ENCODE assay signal across 15 cellular contexts in genomic region chr10:37758074-37758473, GRCh38.
DNase-seq lines count a peak whose midpoint lies in the region; TF ChIP-seq lines count a peak whose summit lies in the region.
"Had no signal": no experiment of that assay in that cellular context is flagged by ENCODE, and none has a peak within 500 bp of the region (broad histone marks: within the 10 kb centered on the region; RNA-seq: fewer than 3 reads in every experiment).

No MANE protein-coding gene starts in this region.

- H3K9me3 ChIP-seq in DOHH2 (ENCODE audit: control insufficient read depth, insufficient read depth, low read length) (no peaks in the 10 kb centered on the region), OCI-LY3 (ENCODE audit: insufficient read depth, low read length) (no peaks in the 10 kb centered on the region), osteoblast (ENCODE audit: low read depth, low read length) (no peaks in the 10 kb centered on the region)
- H3K9me3 ChIP-seq: BE2C, Caco-2, HAP-1 had no signal

- H3K4me1 ChIP-seq in DOHH2 (ENCODE audit: control insufficient read depth, low read length) (no peaks in the 10 kb centered on the region), OCI-LY3 (ENCODE audit: low read length) (no peaks in the 10 kb centered on the region), osteoblast (ENCODE audit: insufficient read depth, low read length) (no peaks in the 10 kb centered on the region)
- H3K4me1 ChIP-seq: BE2C, HAP-1 had no signal

- H3K9me2 ChIP-seq in DOHH2 (replicated peaks; ENCODE audit: control insufficient read depth, low read length), result no peaks in the 10 kb centered on the region

- TF ChIP-seq POLR2A in erythroblast (IDR thresholded peaks at IDR 0.05; ENCODE audit: low read length), result no peak

- H2AFZ ChIP-seq in OCI-LY3 (ENCODE audit: low read depth, low read length) (no peak overlapping the region), osteoblast (ENCODE audit: low read length) (no peak overlapping the region)
- H2AFZ ChIP-seq: GM23248 had no signal

- no peak overlapping the region for H3K27ac ChIP-seq in DOHH2 (ENCODE audit: low read depth, low read length)
- H3K27ac ChIP-seq in OCI-LY3 (ENCODE audit: low read length), result no peak overlapping the region
- no peak overlapping the region for H3K27ac ChIP-seq in osteoblast (ENCODE audit: low read depth, low read length)
- H3K27ac ChIP-seq: GM23248 had no signal

- H3K79me2 ChIP-seq in DOHH2 (ENCODE audit: control insufficient read depth, low read length) (no peaks in the 10 kb centered on the region), OCI-LY3 (ENCODE audit: low read length) (no peaks in the 10 kb centered on the region), osteoblast (ENCODE audit: insufficient read depth, low read length) (no peaks in the 10 kb centered on the region)

- DNase-seq in Kasumi-1 (lab: John Stamatoyannopoulos, UW), result peak; percentile 6 to 14
- DNase-seq in osteoblast (ENCODE audit: insufficient read length, low spot score, missing footprints), result peak; percentile 74
- DNase-seq in germinal center (ENCODE audit: low spot score), result no peak
- DNase-seq in erythroblast (lab: John Stamatoyannopoulos, UW), result no peak
- DNase-seq in anterior cingulate cortex (lab: John Stamatoyannopoulos, UW), result no peak
- DNase-seq: ACHN; BE2C; C1 segment of cervical spinal cord; Caco-2; CD4-positive, alpha-beta T cell; GDM1; GM23248 had no signal

- no peak overlapping the region for H3K4me2 ChIP-seq in DOHH2 (ENCODE audit: low read length)
- no peak overlapping the region for H3K4me2 ChIP-seq in OCI-LY3 (ENCODE audit: low read length)
- no peak overlapping the region for H3K4me2 ChIP-seq in osteoblast (ENCODE audit: insufficient read depth, low read length)

- H4K20me1 ChIP-seq in DOHH2 (ENCODE audit: control insufficient read depth, insufficient read depth, low read depth, low read length) (no peaks in the 10 kb centered on the region), OCI-LY3 (ENCODE audit: insufficient read depth, low read length) (no peaks in the 10 kb centered on the region), osteoblast (ENCODE audit: insufficient read depth, low read length) (no peaks in the 10 kb centered on the region)

- H3K4me3 ChIP-seq in DOHH2 (ENCODE audit: low read length) (no peak overlapping the region), OCI-LY3 (ENCODE audit: low read length) (no peak overlapping the region), osteoblast (ENCODE audit: insufficient read depth, low read length) (no peak overlapping the region)
- H3K4me3 ChIP-seq: GM23248, HAP-1 had no signal

- H3K36me3 ChIP-seq in DOHH2 (ENCODE audit: control insufficient read depth, low read length), result no peaks in the 10 kb centered on the region
- no peaks in the 10 kb centered on the region for H3K36me3 ChIP-seq in OCI-LY3 (replicated peaks; ENCODE audit: low read depth, low read length)
- no peaks in the 10 kb centered on the region for H3K36me3 ChIP-seq in osteoblast (ENCODE audit: insufficient read depth, low read length)
- H3K36me3 ChIP-seq: BE2C, HAP-1 had no signal

- H3K27me3 ChIP-seq in DOHH2 (ENCODE audit: control insufficient read depth, low read length), result no peaks in the 10 kb centered on the region
- H3K27me3 ChIP-seq in OCI-LY3 (ENCODE audit: low read depth, low read length), result no peaks in the 10 kb centered on the region
- H3K27me3 ChIP-seq in osteoblast (ENCODE audit: insufficient read depth, low read length), result no peaks in the 10 kb centered on the region
- H3K27me3 ChIP-seq: BE2C had no signal

- no peaks in the 10 kb centered on the region for H3F3A ChIP-seq in DOHH2 (ENCODE audit: control insufficient read depth, insufficient read depth)

- no peak overlapping the region for H3K9ac ChIP-seq in OCI-LY3 (ENCODE audit: low read length)
- H3K9ac ChIP-seq: GM23248 had no signal

- TF ChIP-seq CTCF in DOHH2 (IDR thresholded peaks at IDR 0.05; ENCODE audit: low read depth, low read length, poor library complexity, severe bottlenecking) (peak; percentile 10), OCI-LY3 (IDR thresholded peaks at IDR 0.05; ENCODE audit: low read depth, low read length) (0 out of 2 replicates have a peak, but pooled peaks have one; percentile 12), osteoblast (IDR thresholded peaks at IDR 0.05; ENCODE audit: extremely low read depth, low read depth, low read length) (no peak)

Comparison
In these comparisons a context has a peak if more than half of its experiments do, and no peak if none do; other contexts are left out.
1. DNase-seq: peak in Kasumi-1 (2 of 2) and osteoblast (single experiment); none in germinal center (single experiment), erythroblast (0 of 2) and anterior cingulate cortex (0 of 58).